In genomic region chr21:37766104-37766503, GRCh38 we compare ENCODE assay signal across 12 cellular contexts.
DNase-seq lines count a peak whose midpoint lies in the region; ATAC-seq and TF ChIP-seq lines count a peak whose summit lies in the region.
"Had no signal": no experiment of that assay in that cellular context is flagged by ENCODE, and none has a peak within 500 bp of the region (broad histone marks: within the 10 kb centered on the region; RNA-seq: fewer than 3 reads in every experiment).

No MANE protein-coding gene starts in this region.

- peaks cover 7% of the 10 kb centered on the region; the same call in 1 of the 2 replicates for H3K36me3 Mint-ChIP-seq in WTC11
- no peaks in the 10 kb centered on the region for H3K36me3 Mint-ChIP-seq in glutamatergic neuron (ENCODE audit: unreplicated experiment)
- H3K36me3 Mint-ChIP-seq in immature natural killer cell, result no peaks in the 10 kb centered on the region

- DNase-seq in Ammon's horn (ENCODE audit: low spot score), result peak; percentile 45
- DNase-seq in WTC11 (ENCODE audit: low spot score), result no peak
- DNase-seq in glutamatergic neuron, result no peak
- peak; percentile 25 for DNase-seq in myocyte (ENCODE audit: low read depth)
- DNase-seq in NCI-H146 treated with DMSO at 0.1 percent for 48 hours (lab: John Stamatoyannopoulos, UW; ENCODE audit: unreplicated experiment), result no peak
- no peak for DNase-seq in immature natural killer cell
- no peak for DNase-seq in effector CD8-positive, alpha-beta T cell (lab: John Stamatoyannopoulos, UW)
- DNase-seq: ACHN; CD4-positive, alpha-beta T cell; DMS53; H9; IMR-90 had no signal

- no peak overlapping the region for H3K27ac Mint-ChIP-seq in WTC11
- peak overlapping the region; percentile 98 for H3K27ac Mint-ChIP-seq in glutamatergic neuron (ENCODE audit: unreplicated experiment)
- H3K27ac Mint-ChIP-seq in immature natural killer cell, result no peak overlapping the region
- H3K27ac Mint-ChIP-seq: CD4-positive, alpha-beta T cell; H9 had no signal

- peaks cover 18% of the 10 kb centered on the region for H3K9me3 Mint-ChIP-seq in WTC11
- peaks cover 29% of the 10 kb centered on the region for H3K9me3 Mint-ChIP-seq in glutamatergic neuron (ENCODE audit: unreplicated experiment)
- H3K9me3 Mint-ChIP-seq in immature natural killer cell, result no peaks in the 10 kb centered on the region
- H3K9me3 Mint-ChIP-seq: CD4-positive, alpha-beta T cell had no signal

- peaks cover 10% of the 10 kb centered on the region for H3K4me1 Mint-ChIP-seq in WTC11
- peaks cover 58% of the 10 kb centered on the region for H3K4me1 Mint-ChIP-seq in glutamatergic neuron (ENCODE audit: low read depth, unreplicated experiment)
- no peaks in the 10 kb centered on the region for H3K4me1 Mint-ChIP-seq in immature natural killer cell

- CTCF ChIA-PET in WTC11 (lab: Charles Lee), result no interaction called here

- TF ChIP-seq CTCF in WTC11 (IDR thresholded peaks at IDR 0.05), result no peak
- no peak for TF ChIP-seq CTCF in glutamatergic neuron (IDR thresholded peaks at IDR 0.05; ENCODE audit: partially characterized antibody, unreplicated experiment)

- H3K27me3 Mint-ChIP-seq in WTC11 (ENCODE audit: low read depth) (no peaks in the 10 kb centered on the region), glutamatergic neuron (ENCODE audit: unreplicated experiment) (peaks cover 9% of the 10 kb centered on the region), immature natural killer cell (ENCODE audit: low read depth in 3 of 3) (peaks cover 0 to 3% (median 1%) of the 10 kb centered on the region in 3 donors)

- POLR2A ChIA-PET in WTC11 (lab: Charles Lee), result no interaction called here

- H3K4me3 Mint-ChIP-seq in WTC11, result no peak overlapping the region
- no peak overlapping the region for H3K4me3 Mint-ChIP-seq in glutamatergic neuron (ENCODE audit: unreplicated experiment)
- no peak overlapping the region for H3K4me3 Mint-ChIP-seq in immature natural killer cell
- H3K4me3 Mint-ChIP-seq: CD4-positive, alpha-beta T cell; H9 had no signal

- no peak for ATAC-seq in WTC11

TF ChIP-seq in WTC11, 78 proteins besides CTCF, POLR2A, EP300 and RAD21:
- no peak for TF ChIP-seq EMX1 (CRISPR knock-in tag; IDR thresholded peaks at IDR 0.05)
- no peak for TF ChIP-seq MAX (CRISPR knock-in tag; IDR thresholded peaks at IDR 0.05)
- TF ChIP-seq PRDM15 (CRISPR knock-in tag; IDR thresholded peaks at IDR 0.05), result peak; percentile 58; the same call in 1 of the 2 replicates
- no peak for TF ChIP-seq KAT7 (CRISPR knock-in tag; IDR thresholded peaks at IDR 0.05; ENCODE audit: borderline replicate concordance)

Comparison
In these comparisons a context has a peak if more than half of its experiments do, and no peak if none do; other contexts are left out.
1. DNase-seq: peak in Ammon's horn (single experiment) and myocyte (single experiment); none in WTC11 (single experiment), glutamatergic neuron (single experiment), NCI-H146 treated with DMSO at 0.1 percent for 48 hours (single experiment), immature natural killer cell (0 of 3) and effector CD8-positive, alpha-beta T cell (single experiment).